8 cellular contexts compared by ENCODE assay signal in genomic region chr3:31534036-31534435, GRCh38. TPM values are rescaled to one million over a fixed set of nuclear protein-coding genes. Genes with fewer than 3 reads are reported as not detected.
DNase-seq lines count a peak whose midpoint lies in the region; ATAC-seq, FAIRE-seq and TF ChIP-seq lines count a peak whose summit lies in the region.

No MANE protein-coding gene starts in this region.

- no peak; a peak in 1 of 4 replicates for TF ChIP-seq RAD21 in K562 (CRISPR knock-in tag; conservative IDR thresholded peaks at IDR 0.05 in 1 of 2, IDR thresholded peaks at IDR 0.05 in 1 of 2)

- ATAC-seq in K562 (peak; percentile 2; the same call in 2 of the 3 replicates), right lobe of liver (no peak)
- ATAC-seq in activated CD4-positive, CD25-positive, alpha-beta regulatory T cell treated with anti-CD3 and anti-CD28 coated beads, Interleukin-2, amount 50 U/mL, for 24 hours: no peak

- peak overlapping the region; percentile 80 for H3K4me2 ChIP-seq in K562 (ENCODE audit: insufficient read depth, low read length)

- BruUV-seq in K562 (replicated peaks; lab: Mats Ljungman, UMichigan): no TSS peak

- H3K36me3 ChIP-seq in K562 (ENCODE audit: control insufficient read depth, insufficient read depth, low read length): peaks cover 17% of the 10 kb centered on the region
- H3K36me3 ChIP-seq in right lobe of liver: no peaks in the 10 kb centered on the region
- no peaks in the 10 kb centered on the region for H3K36me3 ChIP-seq in tibial nerve

- in situ Hi-C loops in K562 (cut with MboI): no loop called here

- DNase-seq in NCI-H82 (lab: John Stamatoyannopoulos, UW) (peak; percentile 12), NCI-H82 treated with DMSO at 0.1 percent for 48 hours (lab: John Stamatoyannopoulos, UW; ENCODE audit: unreplicated experiment) (no peak), NCI-H526 treated with DMSO at 0.1 percent for 48 hours (lab: John Stamatoyannopoulos, UW) (peak; percentile 41), K562 (ENCODE audit: extremely low read depth in 1 of 4, low spot score in 3 of 4) (peak in 2 of 4 experiments; percentile 22 to 51), right lobe of liver (no peak), tibial nerve (ENCODE audit: low spot score in 2 of 2) (no peak), NCI-H128 (lab: John Stamatoyannopoulos, UW; ENCODE audit: unreplicated experiment) (no peak)

- FAIRE-seq in K562 (lab: Jason Lieb, UNC): no peak

- TF ChIP-seq CTCF in K562 (IDR thresholded peaks at IDR 0.05 in 2 of 3, conservative IDR thresholded peaks at IDR 0.05 in 1 of 3; ENCODE audit: insufficient read depth in 2 of 3, low read depth in 1 of 3, low read length in 3 of 3) (no peak), right lobe of liver (IDR thresholded peaks at IDR 0.05) (no peak), tibial nerve (IDR thresholded peaks at IDR 0.05) (no peak)

- H2AFZ ChIP-seq in K562 (ENCODE audit: low read depth, low read length): 0 out of 2 replicates have a peak overlapping the region, but pooled peaks have one; percentile 92

- peaks cover 88% of the 10 kb centered on the region for H3K79me2 ChIP-seq in K562 (ENCODE audit: control insufficient read depth, insufficient read depth, low read length)

- intact Hi-C loops in K562 (cut with micrococcal nuclease): loop anchor here (5.0 kb wide), 2 partner anchors 82 to 163 kb away; no protein-coding TSS in a partner anchor
- intact Hi-C loops in right lobe of liver (cut with DNase I): no loop called here

- TF ChIP-seq EP300 in K562 (IDR thresholded peaks at IDR 0.05; ENCODE audit: low read length): no peak
- TF ChIP-seq EP300 in tibial nerve (IDR thresholded peaks at IDR 0.05): no peak

- H3K27me3 ChIP-seq in K562 (ENCODE audit: control insufficient read depth in 2 of 2, insufficient read depth in 2 of 2, low read length in 2 of 2): no peaks in the 10 kb centered on the region
- no peaks in the 10 kb centered on the region for H3K27me3 ChIP-seq in right lobe of liver
- no peaks in the 10 kb centered on the region for H3K27me3 ChIP-seq in tibial nerve

- H3K4me1 ChIP-seq in K562 (replicated peaks in 1 of 2; ENCODE audit: control insufficient read depth in 2 of 2, insufficient read depth in 2 of 2, low read length in 2 of 2) (peaks cover 26 to 28% of the 10 kb centered on the region in 2 experiments), right lobe of liver (peaks cover 0 to 43% (median 13%) of the 10 kb centered on the region in 4 donors), tibial nerve (peaks cover 0 to 62% (median 22%) of the 10 kb centered on the region in 4 donors)

- H3K9ac ChIP-seq in K562 (ENCODE audit: insufficient read depth in 1 of 2, low read depth in 2 of 2, low read length in 2 of 2): peak overlapping the region; percentile 98 to 99; a peak in 3 of 4 replicates

- H3K9me3 ChIP-seq in K562 (replicated peaks; ENCODE audit: control insufficient read depth, insufficient read depth, low read depth, low read length): no peaks in the 10 kb centered on the region
- no peaks in the 10 kb centered on the region for H3K9me3 ChIP-seq in right lobe of liver
- no peaks in the 10 kb centered on the region for H3K9me3 ChIP-seq in tibial nerve

- POLR2A ChIA-PET in K562 (lab: Yijun Ruan, JAX): interaction anchor here (0.6 to 3.9 kb wide), 8 partner anchors 11 to 1021 kb away, joined by 3 to 34 read pairs (median 8); no protein-coding TSS in a partner anchor

- CTCF ChIA-PET in K562 (lab: Yijun Ruan, JAX; ENCODE audit: low intra/inter-chr PET ratio): no interaction called here

- H3K4me3 ChIP-seq in K562: peak overlapping the region; percentile 83
- H3K4me3 ChIP-seq in right lobe of liver: peak overlapping the region; percentile 74 to 93 (median 89)
- peak overlapping the region; percentile 80 to 93 (median 85) for H3K4me3 ChIP-seq in tibial nerve

- H4K20me1 ChIP-seq in K562 (replicated peaks; ENCODE audit: control insufficient read depth, insufficient read depth, low read length): peaks cover 47% of the 10 kb centered on the region

- no peaks in the 10 kb centered on the region for H3K9me1 ChIP-seq in K562 (ENCODE audit: control insufficient read depth, insufficient read depth, low read length)

- H3K27ac ChIP-seq in K562 (ENCODE audit: extremely low read depth, low read depth, low read length) (peak overlapping the region; percentile 97; the same call in 2 of the 3 replicates), right lobe of liver (peak overlapping the region; percentile 86 to 98 (median 89)), tibial nerve (peak overlapping the region in 3 of 4 donors; percentile 98 to 99 (median 98))

- no peak for TF ChIP-seq POLR2A in K562 (conservative IDR thresholded peaks at IDR 0.05)
- TF ChIP-seq POLR2A in right lobe of liver (IDR thresholded peaks at IDR 0.05): peak; percentile 12
- no peak for TF ChIP-seq POLR2A in tibial nerve (IDR thresholded peaks at IDR 0.05)

- WGBS in K562 (ENCODE audit: insufficient coverage, low coverage, missing lambda C conversion rate): 4% methylated on average over 5 of the region's 5 CpGs
- 3% methylated on average over 5 of the region's 5 CpGs for WGBS in right lobe of liver (ENCODE audit: insufficient coverage, low coverage, low lambda C conversion rate, missing lambda C conversion rate)
- WGBS in tibial nerve, 2 donors: 8 to 13% methylated on average over 5 of the region's 5 CpGs

TF ChIP-seq in K562, 482 proteins besides CTCF, POLR2A, EP300 and RAD21 (continues in another document):
- peak; percentile 16; the same call in 1 of the 2 replicates for TF ChIP-seq ARID1B (IDR thresholded peaks at IDR 0.05)
- TF ChIP-seq CEBPG (CRISPR knock-in tag; IDR thresholded peaks at IDR 0.05): no peak; the same call in 1 of the 2 replicates
- TF ChIP-seq CEBPG (tag; conservative IDR thresholded peaks at IDR 0.05 in 1 of 2, IDR thresholded peaks at IDR 0.05 in 1 of 2): peak in 1 of 2 experiments; percentile 35; a peak in 1 of 4 replicates
- TF ChIP-seq HMBOX1 (IDR thresholded peaks at IDR 0.05): peak; percentile 93
- peak in 1 of 2 experiments; percentile 38; a peak in 1 of 4 replicates for TF ChIP-seq FOXA3 (CRISPR knock-in tag; conservative IDR thresholded peaks at IDR 0.05 in 1 of 2, IDR thresholded peaks at IDR 0.05 in 1 of 2)
- TF ChIP-seq HDAC2 (IDR thresholded peaks at IDR 0.05): 0 out of 2 replicates have a peak, but pooled peaks have one; percentile 11
- 0 out of 2 replicates have a peak, but pooled peaks have one; percentile 9 for TF ChIP-seq TAL1 (IDR thresholded peaks at IDR 0.05)
- peak; percentile 60 for TF ChIP-seq CEBPB (tag; IDR thresholded peaks at IDR 0.05)
- TF ChIP-seq MNT (conservative IDR thresholded peaks at IDR 0.05): peak in 1 of 2 experiments; percentile 28; a peak in 1 of 4 replicates
- no peak for TF ChIP-seq NR2C1 (IDR thresholded peaks at IDR 0.05)
- no peak for TF ChIP-seq NR2C1 (tag; IDR thresholded peaks at IDR 0.05)
- TF ChIP-seq ZNF24 (IDR thresholded peaks at IDR 0.05): peak; percentile 83
- peak; percentile 2 for TF ChIP-seq CHD1 (IDR thresholded peaks at IDR 0.05; ENCODE audit: low read length)
- TF ChIP-seq POLR2AphosphoS5 (IDR thresholded peaks at IDR 0.05; ENCODE audit: control insufficient read depth, insufficient read depth, low read depth, low read length): no peak
- TF ChIP-seq TAF9B (IDR thresholded peaks at IDR 0.05; ENCODE audit: partially characterized antibody): no peak

RNA-seq across cellular contexts. Expression of gene STT3B, which starts 1.3 kb away (rescaled TPM):
- total RNA-seq in K562 (2011; cell fraction: chromatin; rRNA removed; ENCODE audit: low replicate concordance): 117 and 214 TPM in 2 replicates
- 88.2 and 95.5 TPM in 2 replicates for total RNA-seq in K562 (2011; cell fraction: nucleolus; rRNA removed)
- total RNA-seq in K562 (2011; cell fraction: nucleoplasm; rRNA removed): 186 and 203 TPM in 2 replicates
- total RNA-seq in K562 (2014; rRNA removed) (88.0 and 111 TPM in 2 replicates), K562 (2014; rRNA removed; fragmentation: Illumina TruSeq; extraction: Trizol) (144 TPM in 2 replicates), K562 (2015; rRNA removed; fragmentation: Illumina TruSeq; extraction: Trizol) (142 and 147 TPM in 2 replicates), K562 (2021) (111 and 114 TPM in 2 replicates), right lobe of liver (10 to 100 TPM; 53.8 to 70.9 (median 65.1) TPM), tibial nerve (100 to 1,000 TPM in 2 of 4 donors, 10 to 100 TPM in 2; 78.1 to 130 (median 94.8) TPM)
- polyA plus RNA-seq in K562 (2011; rRNA removed) (87.8 and 125 TPM in 2 replicates), K562 (2014; fragmentation: Illumina TruSeq; extraction: Trizol) (80.5 and 100 TPM in 2 replicates), K562 (2014; fragmentation: Nextera tagmentation; extraction: Ambion mirVana) (10 to 100 TPM; 22.4 to 32.8 TPM), K562 (2014; rRNA removed) (76.8 and 85.9 TPM in 2 replicates)
- 43.1 and 55.5 TPM in 2 replicates for polyA plus RNA-seq in K562 (2011; cell fraction: cytosol; rRNA removed)
- polyA plus RNA-seq in K562 (2011; cell fraction: nucleus; rRNA removed): 33.7 and 45.5 TPM in 2 replicates
- 71.2 and 87.2 TPM in 2 replicates for polyA plus RNA-seq in K562 (2012)
- 169 and 173 TPM in 2 replicates for polyA minus RNA-seq in K562 (2011; rRNA and poly(A)+ RNA removed)
- 50.8 and 65.5 TPM in 2 replicates for polyA minus RNA-seq in K562 (2011; cell fraction: cytosol; rRNA and poly(A)+ RNA removed)
- 47.0 and 80.1 TPM in 2 replicates for polyA minus RNA-seq in K562 (2011; cell fraction: nucleus; rRNA and poly(A)+ RNA removed)

Comparison
In these comparisons a context has a peak if more than half of its experiments do, and no peak if none do; other contexts are left out.
1. DNase-seq: peak in NCI-H82 (single experiment) and NCI-H526 treated with DMSO at 0.1 percent for 48 hours (single experiment); none in NCI-H82 treated with DMSO at 0.1 percent for 48 hours (single experiment), right lobe of liver (0 of 3), tibial nerve (0 of 2) and NCI-H128 (single experiment).
2. Peak in every context shown above with its lines, with median percentiles within 50 percentile points of each other: H3K27ac ChIP-seq and H3K4me3 ChIP-seq.